ENCODE assay signal across 8 cellular contexts in genomic region chr2:199463708-199464613, GRCh38. TPM values are rescaled to one million over a fixed set of nuclear protein-coding genes. Genes with fewer than 3 reads are reported as not detected.
A peak's percentile ranks its signal among the peaks of the same experiment; 100 is the strongest.
DNase-seq lines count a peak whose midpoint lies in the region; ATAC-seq and TF ChIP-seq lines count a peak whose summit lies in the region.

No MANE protein-coding gene starts in this region.

- H3K4me1 ChIP-seq in OCI-LY7 (ENCODE audit: insufficient read depth, low read length, poor library complexity, severe bottlenecking) (peaks cover 18% of the 10 kb centered on the region), neutrophil (ENCODE audit: control insufficient read depth in 1 of 2, insufficient read depth in 1 of 2, low read depth in 1 of 2, low read length in 1 of 2) (peaks cover 27 to 40% of the 10 kb centered on the region in 2 experiments)

- H3K27ac Mint-ChIP-seq in CD14-positive monocyte, result no peak overlapping the region

- CTCF ChIA-PET in OCI-LY7 (lab: Charles Lee; ENCODE audit: unreplicated experiment), result no interaction called here

- peaks cover 17% of the 10 kb centered on the region; the same call in 1 of the 2 replicates for H3K79me2 ChIP-seq in OCI-LY7 (ENCODE audit: insufficient read depth, low read depth, low read length)

- peak overlapping the region; percentile 51 for H3K4me2 ChIP-seq in OCI-LY7 (ENCODE audit: low read length)

- peaks cover 60% of the 10 kb centered on the region for H3K4me1 Mint-ChIP-seq in CD14-positive monocyte

- intact Hi-C loops in CD14-positive monocyte (cut with micrococcal nuclease) (no loop called here), OCI-LY7 (cut with micrococcal nuclease; ENCODE audit: unreplicated experiment) (no loop called here)

- BruUV-seq in OCI-LY7 (replicated peaks; lab: Mats Ljungman, UMichigan), result no TSS peak

- peaks cover 8 to 22% of the 10 kb centered on the region in 2 donors for H3K36me3 Mint-ChIP-seq in CD14-positive monocyte

- TF ChIP-seq CTCF in CD14-positive monocyte (IDR thresholded peaks at IDR 0.05) (peak; percentile 73), OCI-LY7 (conservative IDR thresholded peaks at IDR 0.05; ENCODE audit: low read length) (0 out of 2 replicates have a peak, but pooled peaks have one; percentile 31), epithelial cell of esophagus (IDR thresholded peaks at IDR 0.05; ENCODE audit: insufficient read depth, low read depth, low read length, missing control alignments) (no peak), neutrophil (IDR thresholded peaks at IDR 0.05) (no peak)

- H3K4me3 ChIP-seq in OCI-LY7 (ENCODE audit: low read depth, low read length, poor library complexity, severe bottlenecking), result peak overlapping the region; percentile 56
- peak overlapping the region; percentile 40 for H3K4me3 ChIP-seq in epithelial cell of esophagus (ENCODE audit: low read length)
- peak overlapping the region; percentile 56 to 62 for H3K4me3 ChIP-seq in neutrophil (ENCODE audit: low read depth in 1 of 2, low read length in 1 of 2)

- peak overlapping the region; percentile 65 to 87 for H3K4me3 Mint-ChIP-seq in CD14-positive monocyte

- H3K9me3 Mint-ChIP-seq in CD14-positive monocyte, result peaks cover 10 to 69% (median 63%) of the 10 kb centered on the region in 7 donors

- peaks cover 98% of the 10 kb centered on the region for H3K27me3 ChIP-seq in neutrophil

- no peaks in the 10 kb centered on the region for H3K9me2 ChIP-seq in OCI-LY7 (ENCODE audit: insufficient read depth, low read length)

- H4K20me1 ChIP-seq in OCI-LY7 (ENCODE audit: insufficient read depth, low read length), result no peaks in the 10 kb centered on the region

- no peak for ATAC-seq in HG03571 (IDR thresholded peaks at IDR 0.05; ENCODE audit: unreplicated experiment)

- no peak for DNase-seq in CD14-positive monocyte (ENCODE audit: low spot score)
- DNase-seq in OCI-LY7 (ENCODE audit: low spot score), result no peak
- no peak for DNase-seq in epithelial cell of esophagus (ENCODE audit: low read depth)
- no peak for DNase-seq in stimulated activated CD8-positive, alpha-beta memory T cell treated with anti-CD3 and anti-CD28 coated beads, Interleukin-4, amount 100 ng/mL, for 48 hours
- no peak for DNase-seq in SKM-1 treated with dmso at 0.1 percent for 144 hours (lab: John Stamatoyannopoulos, UW; ENCODE audit: unreplicated experiment)
- no peak for DNase-seq in NCI-H748 treated with DMSO at 0.1 percent for 48 hours (lab: John Stamatoyannopoulos, UW)

- H3K27ac ChIP-seq in OCI-LY7 (ENCODE audit: low read depth, low read length, poor library complexity, severe bottlenecking) (no peak overlapping the region), neutrophil (no peak overlapping the region)

- no peaks in the 10 kb centered on the region; the same call in 1 of the 2 replicates for H3K36me3 ChIP-seq in OCI-LY7 (ENCODE audit: insufficient read depth, low read length)
- H3K36me3 ChIP-seq in neutrophil, result no peaks in the 10 kb centered on the region

- H3K9me3 ChIP-seq in OCI-LY7 (ENCODE audit: low read length), result no peaks in the 10 kb centered on the region
- peaks cover 11% of the 10 kb centered on the region for H3K9me3 ChIP-seq in neutrophil

- H3K27me3 Mint-ChIP-seq in CD14-positive monocyte (ENCODE audit: low read depth in 3 of 3), result peaks cover 79 to 94% (median 86%) of the 10 kb centered on the region in 3 donors

- POLR2A ChIA-PET in OCI-LY7 (lab: Charles Lee), result interaction anchor here (1.1 kb wide), 1 partner anchor 24 kb away, joined by 3 read pairs; no protein-coding TSS in a partner anchor

- no peak overlapping the region for H2AFZ ChIP-seq in OCI-LY7 (ENCODE audit: low read length)

RNA-seq across cellular contexts. Expression of gene SATB2, which starts 6.2 kb away (rescaled TPM):
- under 1 TPM; 0.13 to 0.14 TPM for polyA plus RNA-seq in CD14-positive monocyte
- total RNA-seq in OCI-LY7 (2014; rRNA removed; shearing (Covaris generic)), result 26.1 and 30.7 TPM in 2 replicates
- total RNA-seq in OCI-LY7 (2022), result 15.9 and 26.7 TPM in 2 replicates

Comparison
In these comparisons a context has a peak if more than half of its experiments do, and no peak if none do; other contexts are left out.
1. CTCF ChIP-seq: peak in CD14-positive monocyte (single experiment) and OCI-LY7 (single experiment); none in epithelial cell of esophagus (single experiment) and neutrophil (single experiment).
2. Peak in every context shown above with its lines, with median percentiles within 50 percentile points of each other: H3K4me3 ChIP-seq.